Comparison of ENCODE assay signal across 1 cellular context in genomic region chr13:99979453-99980200, GRCh38.
TF ChIP-seq lines count a peak whose summit lies in the region.

No MANE protein-coding gene starts in this region.

TF ChIP-seq in IMR-90, 13 proteins besides CTCF, POLR2A, EP300 and RAD21:
- TF ChIP-seq CHD1 (IDR thresholded peaks at IDR 0.05; ENCODE audit: low read depth, low read length) (no peak), NFE2L2 (IDR thresholded peaks at IDR 0.05; ENCODE audit: low read depth, low read length) (no peak), BHLHE40 (IDR thresholded peaks at IDR 0.05; ENCODE audit: low read depth, low read length) (no peak), MAZ (IDR thresholded peaks at IDR 0.05; ENCODE audit: borderline replicate concordance, low read depth, low read length) (no peak), MXI1 (IDR thresholded peaks at IDR 0.05; ENCODE audit: borderline replicate concordance, low read depth, low read length) (no peak), ELK1 (IDR thresholded peaks at IDR 0.05; ENCODE audit: borderline replicate concordance, low read depth, low read length) (no peak), CEBPB (IDR thresholded peaks at IDR 0.05; ENCODE audit: low read depth, low read length) (no peak), FOS (IDR thresholded peaks at IDR 0.05; ENCODE audit: low read depth, low read length) (no peak), SMC3 (IDR thresholded peaks at IDR 0.05; ENCODE audit: low read depth, low read length) (no peak), RFX5 (IDR thresholded peaks at IDR 0.05; ENCODE audit: low read depth, low read length) (no peak), RCOR1 (IDR thresholded peaks at IDR 0.05; ENCODE audit: insufficient replicate concordance, low read length) (no peak), MAFK (IDR thresholded peaks at IDR 0.05; ENCODE audit: low read depth, low read length) (no peak)
- TF ChIP-seq, protein P1, sequence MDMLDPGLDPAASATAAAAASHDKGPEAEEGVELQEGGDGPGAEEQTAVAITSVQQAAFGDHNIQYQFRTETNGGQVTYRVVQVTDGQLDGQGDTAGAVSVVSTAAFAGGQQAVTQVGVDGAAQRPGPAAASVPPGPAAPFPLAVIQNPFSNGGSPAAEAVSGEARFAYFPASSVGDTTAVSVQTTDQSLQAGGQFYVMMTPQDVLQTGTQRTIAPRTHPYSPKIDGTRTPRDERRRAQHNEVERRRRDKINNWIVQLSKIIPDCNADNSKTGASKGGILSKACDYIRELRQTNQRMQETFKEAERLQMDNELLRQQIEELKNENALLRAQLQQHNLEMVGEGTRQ (IDR thresholded peaks at IDR 0.05; ENCODE audit: low read depth, low read length), result no peak
TF ChIP-seq in IMR-90: peak in this region for 0.
